Comparison of ENCODE assay signal across 9 cellular contexts in genomic region chr18:70491734-70492348, GRCh38.
DNase-seq lines count a peak whose midpoint lies in the region; ATAC-seq, FAIRE-seq and TF ChIP-seq lines count a peak whose summit lies in the region.
"Had no signal": no experiment of that assay in that cellular context is flagged by ENCODE, and none has a peak within 500 bp of the region (broad histone marks: within the 10 kb centered on the region; RNA-seq: fewer than 3 reads in every experiment).

No MANE protein-coding gene starts in this region.

- H3K9me3 ChIP-seq in K562 (replicated peaks; ENCODE audit: control insufficient read depth, insufficient read depth, low read depth, low read length) (no peaks in the 10 kb centered on the region), keratinocyte (ENCODE audit: control insufficient read depth, low read depth, low read length) (no peaks in the 10 kb centered on the region)

- CTCF ChIA-PET in K562 (lab: Yijun Ruan, JAX; ENCODE audit: low intra/inter-chr PET ratio) = interaction anchor here (0.6 kb wide), 1 partner anchor 38 kb away, joined by 4 read pairs; no protein-coding TSS in a partner anchor

- no TSS peak for BruUV-seq in K562 (replicated peaks; lab: Mats Ljungman, UMichigan)

- no peak for TF ChIP-seq POLR2A in H54 (IDR thresholded peaks at IDR 0.05; ENCODE audit: low read depth, low read length)
- TF ChIP-seq POLR2A in K562 (conservative IDR thresholded peaks at IDR 0.05) = no peak

- H2AFZ ChIP-seq in K562 (ENCODE audit: low read depth, low read length) (no peak overlapping the region), keratinocyte (ENCODE audit: control insufficient read depth, low read length) (no peak overlapping the region)

- intact Hi-C loops in K562 (cut with micrococcal nuclease) = loop anchor here (10.0 kb wide), 1 partner anchor 1293 kb away; no protein-coding TSS in a partner anchor

- 0% methylated on average over 4 of the region's 4 CpGs for WGBS in K562 (ENCODE audit: insufficient coverage, low coverage, missing lambda C conversion rate)

- dilution Hi-C loops in keratinocyte (cut with MboI; ENCODE audit: extremely low pct_ligation_motif_present, low sequenced_read_pairs) = no loop called here

- H3K79me2 ChIP-seq in K562 (ENCODE audit: control insufficient read depth, insufficient read depth, low read length) (no peaks in the 10 kb centered on the region), keratinocyte (ENCODE audit: control insufficient read depth, insufficient read depth, low read length) (no peaks in the 10 kb centered on the region)

- H4K20me1 ChIP-seq in K562 (replicated peaks; ENCODE audit: control insufficient read depth, insufficient read depth, low read length) (no peaks in the 10 kb centered on the region), keratinocyte (ENCODE audit: control insufficient read depth, extremely low read depth, insufficient read depth, low read length) (no peaks in the 10 kb centered on the region)

- no peak overlapping the region for H3K4me2 ChIP-seq in K562 (ENCODE audit: insufficient read depth, low read length)
- no peak overlapping the region for H3K4me2 ChIP-seq in keratinocyte (ENCODE audit: control insufficient read depth, extremely low read depth, insufficient read depth, low read depth, low read length)

- H3K4me1 ChIP-seq in K562 (replicated peaks in 1 of 2; ENCODE audit: control insufficient read depth in 2 of 2, insufficient read depth in 2 of 2, low read length in 2 of 2) (no peaks in the 10 kb centered on the region), keratinocyte (ENCODE audit: control insufficient read depth, extremely low read depth, insufficient read depth, low read length) (no peaks in the 10 kb centered on the region)

- FAIRE-seq in H54 (lab: Jason Lieb, UNC) (peak; percentile 93), K562 (lab: Jason Lieb, UNC) (peak; percentile 35), keratinocyte (lab: Jason Lieb, UNC) (peak; percentile 46)

- H3K9me1 ChIP-seq in K562 (ENCODE audit: control insufficient read depth, insufficient read depth, low read length) (no peaks in the 10 kb centered on the region), keratinocyte (ENCODE audit: control insufficient read depth, extremely low read depth, insufficient read depth, low read length) (no peaks in the 10 kb centered on the region)

- TF ChIP-seq EP300 in K562 (IDR thresholded peaks at IDR 0.05; ENCODE audit: low read length) = no peak

- peak; percentile 84 for TF ChIP-seq CTCF in LNCAP (IDR thresholded peaks at IDR 0.05)
- TF ChIP-seq CTCF in K562 (IDR thresholded peaks at IDR 0.05 in 2 of 3, conservative IDR thresholded peaks at IDR 0.05 in 1 of 3; ENCODE audit: insufficient read depth in 2 of 3, low read depth in 1 of 3, low read length in 3 of 3) = peak; percentile 64 to 69 (median 67)
- TF ChIP-seq CTCF in keratinocyte (optimal IDR thresholded peaks at IDR 0.05 in 1 of 3, IDR thresholded peaks at IDR 0.05 in 1 of 3, conservative IDR thresholded peaks at IDR 0.05 in 1 of 3; ENCODE audit: extremely low read depth in 1 of 3, insufficient read depth in 2 of 3, low read length in 3 of 3) = peak; percentile 64 to 84 (median 81)

- no peaks in the 10 kb centered on the region for H3K36me3 ChIP-seq in K562 (ENCODE audit: control insufficient read depth, insufficient read depth, low read length)
- H3K36me3 ChIP-seq in keratinocyte (ENCODE audit: control insufficient read depth in 2 of 2, extremely low read depth in 1 of 2, insufficient read depth in 2 of 2, low read length in 2 of 2) = no peaks in the 10 kb centered on the region

- POLR2A ChIA-PET in K562 (lab: Yijun Ruan, JAX) = no interaction called here

- DNase-seq in NK-92 treated with Interleukin-12 subunit alpha and Interleukin-12 subunit beta, amount 100 ng/mL, for 24 hours (lab: John Stamatoyannopoulos, UW) = peak; percentile 27
- no peak for DNase-seq in NK-92 (lab: John Stamatoyannopoulos, UW; ENCODE audit: unreplicated experiment)
- DNase-seq in H54 (ENCODE audit: insufficient read length, low spot score) = peak; percentile 7
- peak; percentile 27 for DNase-seq in T follicular helper cell (ENCODE audit: low read depth)
- DNase-seq in K562 (ENCODE audit: extremely low read depth in 1 of 4, low spot score in 3 of 4) = peak; percentile 30 to 57 (median 44)
- no peak for DNase-seq in keratinocyte (ENCODE audit: low read depth, low spot score)
- peak; percentile 8 to 42 for DNase-seq in stimulated activated CD4-positive, alpha-beta T cell treated with anti-CD3 and anti-CD28 coated beads, Interleukin-4, amount 100 ng/mL, for 4 hours

- H3K27me3 ChIP-seq in K562 (ENCODE audit: control insufficient read depth in 2 of 2, insufficient read depth in 2 of 2, low read length in 2 of 2) = no peaks in the 10 kb centered on the region
- H3K27me3 ChIP-seq in keratinocyte (ENCODE audit: control insufficient read depth, extremely low read depth, insufficient read depth, low read length) = peaks cover 4% of the 10 kb centered on the region

- peak; percentile 88 for ATAC-seq in K562

- H3K9ac ChIP-seq in K562 (ENCODE audit: insufficient read depth in 1 of 2, low read depth in 2 of 2, low read length in 2 of 2) = no peak overlapping the region
- no peak overlapping the region for H3K9ac ChIP-seq in keratinocyte (ENCODE audit: control insufficient read depth, extremely low read depth, insufficient read depth, low read length)

- TF ChIP-seq RAD21 in K562 (CRISPR knock-in tag; conservative IDR thresholded peaks at IDR 0.05 in 1 of 2, IDR thresholded peaks at IDR 0.05 in 1 of 2) = peak; percentile 14 to 56; a peak in 2 of 4 replicates

- H3K4me3 ChIP-seq in K562 (no peak overlapping the region), keratinocyte (ENCODE audit: control insufficient read depth in 2 of 3, extremely low read depth in 1 of 3, insufficient read depth in 2 of 3, low read depth in 1 of 3, low read length in 3 of 3) (no peak overlapping the region)
- H3K4me3 ChIP-seq: skin epidermis had no signal

- in situ Hi-C loops in K562 (cut with MboI) = no loop called here

- no peak overlapping the region for H3K27ac ChIP-seq in K562 (ENCODE audit: extremely low read depth, low read depth, low read length)
- H3K27ac ChIP-seq in keratinocyte (ENCODE audit: control insufficient read depth, insufficient read depth, low read length) = no peak overlapping the region
- H3K27ac ChIP-seq: skin epidermis had no signal

TF ChIP-seq in K562, 482 proteins besides CTCF, POLR2A, EP300 and RAD21:
- TF ChIP-seq SRSF9 (IDR thresholded peaks at IDR 0.05; ENCODE audit: borderline replicate concordance, low read depth, low read length) = no peak
- TF ChIP-seq KLF16 (IDR thresholded peaks at IDR 0.05) = 0 out of 2 replicates have a peak, but pooled peaks have one; percentile 12
- TF ChIP-seq SMC3 (conservative IDR thresholded peaks at IDR 0.05; ENCODE audit: insufficient read depth, low read depth, low read length) = peak; percentile 30; the same call in 1 of the 2 replicates
- TF ChIP-seq, protein P1, sequence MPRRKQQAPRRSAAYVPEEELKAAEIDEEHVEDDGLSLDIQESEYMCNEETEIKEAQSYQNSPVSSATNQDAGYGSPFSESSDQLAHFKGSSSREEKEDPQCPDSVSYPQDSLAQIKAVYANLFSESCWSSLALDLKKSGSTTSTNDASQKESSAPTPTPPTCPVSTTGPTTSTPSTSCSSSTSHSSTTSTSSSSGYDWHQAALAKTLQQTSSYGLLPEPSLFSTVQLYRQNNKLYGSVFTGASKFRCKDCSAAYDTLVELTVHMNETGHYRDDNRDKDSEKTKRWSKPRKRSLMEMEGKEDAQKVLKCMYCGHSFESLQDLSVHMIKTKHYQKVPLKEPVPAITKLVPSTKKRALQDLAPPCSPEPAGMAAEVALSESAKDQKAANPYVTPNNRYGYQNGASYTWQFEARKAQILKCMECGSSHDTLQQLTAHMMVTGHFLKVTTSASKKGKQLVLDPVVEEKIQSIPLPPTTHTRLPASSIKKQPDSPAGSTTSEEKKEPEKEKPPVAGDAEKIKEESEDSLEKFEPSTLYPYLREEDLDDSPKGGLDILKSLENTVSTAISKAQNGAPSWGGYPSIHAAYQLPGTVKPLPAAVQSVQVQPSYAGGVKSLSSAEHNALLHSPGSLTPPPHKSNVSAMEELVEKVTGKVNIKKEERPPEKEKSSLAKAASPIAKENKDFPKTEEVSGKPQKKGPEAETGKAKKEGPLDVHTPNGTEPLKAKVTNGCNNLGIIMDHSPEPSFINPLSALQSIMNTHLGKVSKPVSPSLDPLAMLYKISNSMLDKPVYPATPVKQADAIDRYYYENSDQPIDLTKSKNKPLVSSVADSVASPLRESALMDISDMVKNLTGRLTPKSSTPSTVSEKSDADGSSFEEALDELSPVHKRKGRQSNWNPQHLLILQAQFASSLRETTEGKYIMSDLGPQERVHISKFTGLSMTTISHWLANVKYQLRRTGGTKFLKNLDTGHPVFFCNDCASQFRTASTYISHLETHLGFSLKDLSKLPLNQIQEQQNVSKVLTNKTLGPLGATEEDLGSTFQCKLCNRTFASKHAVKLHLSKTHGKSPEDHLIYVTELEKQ (CRISPR knock-in tag; IDR thresholded peaks at IDR 0.05) = no peak
- no peak for TF ChIP-seq TCF3 (CRISPR knock-in tag; IDR thresholded peaks at IDR 0.05)

Comparison
In these comparisons a context has a peak if more than half of its experiments do, and no peak if none do; other contexts are left out.
1. DNase-seq: peak in NK-92 treated with Interleukin-12 subunit alpha and Interleukin-12 subunit beta, amount 100 ng/mL, for 24 hours (single experiment), H54 (single experiment), T follicular helper cell (single experiment), K562 (4 of 4) and stimulated activated CD4-positive, alpha-beta T cell treated with anti-CD3 and anti-CD28 coated beads, Interleukin-4, amount 100 ng/mL, for 4 hours (2 of 2); none in NK-92 (single experiment) and keratinocyte (single experiment).
2. Peak in every context shown above with its lines, with median percentiles within 50 percentile points of each other: CTCF ChIP-seq.